In genomic region chr4:129603241-129603931, GRCh38 we compare ENCODE assay signal across 25 cellular contexts.
"Had no signal": no experiment of that assay in that cellular context is flagged by ENCODE, and none has a peak within 500 bp of the region (broad histone marks: within the 10 kb centered on the region; RNA-seq: fewer than 3 reads in every experiment).

No MANE protein-coding gene starts in this region.

- DNase-seq: activated CD4-positive, alpha-beta T cell treated with anti-CD3 and anti-CD28 coated beads, Interleukin-2, amount 10 ng/mL, durations not matched to agents 7 days and 5 days; activated CD4-positive, CD25-positive, alpha-beta regulatory T cell treated with anti-CD3 and anti-CD28 coated beads, Interleukin-2, amount 50 U/mL, for 72 hours; activated CD8-positive, alpha-beta memory T cell treated with anti-CD3 and anti-CD28 coated beads, Interleukin-2, amount 10 ng/mL, durations not matched to agents 7 days and 5 days; activated CD8-positive, alpha-beta T cell treated with anti-CD3 and anti-CD28 coated beads for 36 hours; activated gamma-delta T cell treated with Interleukin-2 at 50 U/mL for 16 hours; activated T-cell treated with anti-CD3 and anti-CD28 coated beads for 4 hours; anterior cingulate cortex; body of pancreas; cortex of kidney; endodermal cell; esophagus squamous epithelium; gastrocnemius medialis; hippocampal formation; kidney glomerular epithelial cell; left ventricle myocardium inferior; midbrain; natural killer cell; stimulated activated CD4-positive, alpha-beta T cell treated with anti-CD3 and anti-CD28 coated beads, Interleukin-2, amount 100 ng/mL, for 48 hours; stimulated activated CD8-positive, alpha-beta memory T cell treated with anti-CD3 and anti-CD28 coated beads, Interleukin-4, amount 100 ng/mL, for 48 hours; stimulated activated naive B cell treated with anti-CD40 and anti-IgM and Interleukin-4, amounts not matched to agents 10 μg/mL and 1 μg/mL and 100 μg/mL, for 72 hours; testis; trophoblast cell had no signal

- H3K27me3 ChIP-seq: body of pancreas, cardiac muscle cell, esophagus squamous epithelium, gastrocnemius medialis, testis had no signal

- H3K27ac ChIP-seq: body of pancreas, cardiac muscle cell, esophagus squamous epithelium, gastrocnemius medialis, left ventricle myocardium inferior, prostate gland, testis, VCaP had no signal

- H3K36me3 ChIP-seq: cardiac muscle cell, esophagus squamous epithelium, gastrocnemius medialis, left ventricle myocardium inferior, prostate gland had no signal

- ATAC-seq: activated CD8-positive, alpha-beta memory T cell treated with anti-CD3 and anti-CD28 coated beads, Interleukin-2, amount 10 ng/mL, durations not matched to agents 7 days and 5 days; activated CD8-positive, alpha-beta T cell treated with anti-CD3 and anti-CD28 coated beads for 36 hours; body of pancreas; gastrocnemius medialis; natural killer cell; stimulated activated naive B cell treated with anti-CD40 and anti-IgM and Interleukin-4, amounts not matched to agents 10 μg/mL and 1 μg/mL and 100 μg/mL, for 72 hours had no signal

- H3K4me1 ChIP-seq: body of pancreas, esophagus squamous epithelium, gastrocnemius medialis, left ventricle myocardium inferior, prostate gland, testis had no signal

- H3K9me3 ChIP-seq: body of pancreas, esophagus squamous epithelium, gastrocnemius medialis, left ventricle myocardium inferior, prostate gland, testis had no signal

- H3K4me3 ChIP-seq: body of pancreas, cardiac muscle cell, esophagus squamous epithelium, gastrocnemius medialis, left ventricle myocardium inferior, prostate gland, testis had no signal
